9 cellular contexts compared by ENCODE assay signal in the genomic region with DNA sequence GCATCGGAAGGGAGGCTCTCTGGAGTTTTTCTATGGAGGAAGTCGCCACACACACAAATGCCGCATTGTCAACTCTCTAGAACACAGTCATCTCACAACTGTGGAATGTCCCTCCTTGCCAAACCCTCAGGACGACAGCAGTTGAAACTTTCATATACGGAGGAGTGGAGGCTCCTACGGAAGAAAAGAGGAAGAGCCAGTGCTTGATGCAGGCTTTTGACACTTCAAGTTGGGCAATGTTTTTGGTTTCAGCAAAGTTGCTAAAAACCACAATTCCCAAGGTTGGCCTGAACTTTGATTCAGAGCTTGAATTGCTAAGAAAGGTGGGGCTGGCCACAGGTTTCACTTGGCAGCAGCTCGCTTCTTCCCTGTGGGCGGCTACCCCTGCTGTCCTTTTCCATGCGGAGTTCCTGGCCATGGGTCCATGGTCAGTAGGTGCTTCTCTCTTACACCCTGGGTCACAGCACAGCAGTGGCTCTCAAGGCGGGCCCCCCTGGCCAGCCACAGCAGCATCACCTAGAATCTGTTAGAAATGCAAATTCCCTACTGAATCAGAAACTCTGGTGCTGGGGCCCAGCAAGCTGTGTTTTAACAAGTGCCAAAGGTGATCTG.
A peak's percentile ranks its signal among the peaks of the same experiment; 100 is the strongest.
DNase-seq lines count a peak whose midpoint lies in the region; ATAC-seq and TF ChIP-seq lines count a peak whose summit lies in the region.
"Had no signal": no experiment of that assay in that cellular context is flagged by ENCODE, and none has a peak within 500 bp of the region (broad histone marks: within the 10 kb centered on the region; RNA-seq: fewer than 3 reads in every experiment).

No MANE protein-coding gene starts in this region.

- no peaks in the 10 kb centered on the region for H3K9me3 Mint-ChIP-seq in activated CD8-positive, alpha-beta T cell treated with anti-CD3 and anti-CD28 coated beads for 36 hours
- H3K9me3 Mint-ChIP-seq: activated B cell treated with CpG ODN at 0.5 μM for 24 hours had no signal

- no peak overlapping the region for H3K4me3 ChIP-seq in AG10803 (ENCODE audit: low read length)
- H3K4me3 ChIP-seq in neutrophil (ENCODE audit: low read depth in 1 of 2, low read length in 1 of 2): peak overlapping the region; percentile 26 to 47

- peaks cover 62% of the 10 kb centered on the region for H3K27me3 ChIP-seq in neutrophil

- CTCF ChIA-PET in activated CD8-positive, alpha-beta T cell treated with anti-CD3 and anti-CD28 coated beads for 36 hours (lab: Charles Lee): interaction anchor here (1.0 to 2.8 kb wide), 2 partner anchors 14 to 102 kb away, joined by 4 to 10 read pairs; no protein-coding TSS in a partner anchor

- peak overlapping the region; percentile 76 for H3K27ac Mint-ChIP-seq in activated CD8-positive, alpha-beta T cell treated with anti-CD3 and anti-CD28 coated beads for 36 hours
- H3K27ac Mint-ChIP-seq: activated B cell treated with CpG ODN at 0.5 μM for 24 hours had no signal

- peaks cover 31% of the 10 kb centered on the region for H3K4me1 Mint-ChIP-seq in activated CD8-positive, alpha-beta T cell treated with anti-CD3 and anti-CD28 coated beads for 36 hours (ENCODE audit: low read depth)

- DNase-seq in AG10803 (ENCODE audit: low read depth) (peak; percentile 72), GOT3 (lab: John Stamatoyannopoulos, UW) (no peak), NCI-H1417 treated with DMSO at 0.1 percent for 48 hours (lab: John Stamatoyannopoulos, UW) (no peak)
- DNase-seq in activated CD8-positive, alpha-beta T cell treated with anti-CD3 and anti-CD28 coated beads for 36 hours: peak; percentile 63
- DNase-seq in effector CD4-positive, alpha-beta T cell: no peak
- DNase-seq: activated B cell treated with CpG ODN at 0.5 μM for 24 hours had no signal

- H3K4me1 ChIP-seq in neutrophil (ENCODE audit: control insufficient read depth in 1 of 2, insufficient read depth in 1 of 2, low read depth in 1 of 2, low read length in 1 of 2): peaks cover 25 to 30% of the 10 kb centered on the region in 2 experiments

- peak overlapping the region; percentile 74 for H3K27ac ChIP-seq in neutrophil

- POLR2A ChIA-PET in activated CD8-positive, alpha-beta T cell treated with anti-CD3 and anti-CD28 coated beads for 36 hours (lab: Charles Lee): interaction anchor here (0.9 to 3.1 kb wide), 8 partner anchors 13 to 336 kb away, joined by 3 to 11 read pairs (median 4); no protein-coding TSS in a partner anchor

- no peaks in the 10 kb centered on the region for H3K9me3 ChIP-seq in neutrophil

- intact Hi-C loops in activated CD8-positive, alpha-beta T cell treated with anti-CD3 and anti-CD28 coated beads for 36 hours (cut with micrococcal nuclease): no loop called here

- no peaks in the 10 kb centered on the region for H3K36me3 ChIP-seq in neutrophil

- TF ChIP-seq CTCF in AG10803 (conservative IDR thresholded peaks at IDR 0.05; ENCODE audit: low read length): no peak
- TF ChIP-seq CTCF in activated CD8-positive, alpha-beta T cell treated with anti-CD3 and anti-CD28 coated beads for 36 hours (IDR thresholded peaks at IDR 0.05): no peak
- no peak for TF ChIP-seq CTCF in neutrophil (IDR thresholded peaks at IDR 0.05)

- H3K27me3 Mint-ChIP-seq in activated CD8-positive, alpha-beta T cell treated with anti-CD3 and anti-CD28 coated beads for 36 hours: no peaks in the 10 kb centered on the region

- no peak overlapping the region for H3K4me3 Mint-ChIP-seq in activated CD8-positive, alpha-beta T cell treated with anti-CD3 and anti-CD28 coated beads for 36 hours
- H3K4me3 Mint-ChIP-seq: activated B cell treated with CpG ODN at 0.5 μM for 24 hours had no signal

- no peaks in the 10 kb centered on the region for H3K36me3 Mint-ChIP-seq in activated CD8-positive, alpha-beta T cell treated with anti-CD3 and anti-CD28 coated beads for 36 hours (ENCODE audit: low read depth)

- ATAC-seq in GM19043 (IDR thresholded peaks at IDR 0.05; ENCODE audit: low read depth, unreplicated experiment): peak; percentile 53
- peak; percentile 61 for ATAC-seq in HG03135 (IDR thresholded peaks at IDR 0.05; ENCODE audit: unreplicated experiment)
- peak; percentile 66 for ATAC-seq in activated CD8-positive, alpha-beta T cell treated with anti-CD3 and anti-CD28 coated beads for 36 hours

Comparison
In these comparisons a context has a peak if more than half of its experiments do, and no peak if none do; other contexts are left out.
1. DNase-seq: peak in AG10803 (single experiment) and activated CD8-positive, alpha-beta T cell treated with anti-CD3 and anti-CD28 coated beads for 36 hours (single experiment); none in effector CD4-positive, alpha-beta T cell (single experiment), GOT3 (single experiment) and NCI-H1417 treated with DMSO at 0.1 percent for 48 hours (single experiment).
2. Peak in every context shown above with its lines, with median percentiles within 50 percentile points of each other: ATAC-seq.